In genomic region chr3:66348696-66349095, GRCh38 we compare ENCODE assay signal across 1 cellular context.
TF ChIP-seq lines count a peak whose summit lies in the region.

No MANE protein-coding gene starts in this region.

TF ChIP-seq in endothelial cell of umbilical vein, 7 proteins besides CTCF, POLR2A, EP300 and RAD21 (continued from another document):
- no peak for TF ChIP-seq EZH2 (IDR thresholded peaks at IDR 0.05; ENCODE audit: borderline replicate concordance, low read depth, low read length, severe bottlenecking)
- no peak for TF ChIP-seq POLR2AphosphoS5 (IDR thresholded peaks at IDR 0.05; ENCODE audit: insufficient read depth, low read depth, low read length)
- TF ChIP-seq JUN (IDR thresholded peaks at IDR 0.05; ENCODE audit: borderline replicate concordance, insufficient read depth, insufficient read length, low read depth), result no peak
- TF ChIP-seq MAX (IDR thresholded peaks at IDR 0.05; ENCODE audit: insufficient read depth, insufficient read length), result no peak
TF ChIP-seq in endothelial cell of umbilical vein: peak in this region for 0.
